In the genomic region with DNA sequence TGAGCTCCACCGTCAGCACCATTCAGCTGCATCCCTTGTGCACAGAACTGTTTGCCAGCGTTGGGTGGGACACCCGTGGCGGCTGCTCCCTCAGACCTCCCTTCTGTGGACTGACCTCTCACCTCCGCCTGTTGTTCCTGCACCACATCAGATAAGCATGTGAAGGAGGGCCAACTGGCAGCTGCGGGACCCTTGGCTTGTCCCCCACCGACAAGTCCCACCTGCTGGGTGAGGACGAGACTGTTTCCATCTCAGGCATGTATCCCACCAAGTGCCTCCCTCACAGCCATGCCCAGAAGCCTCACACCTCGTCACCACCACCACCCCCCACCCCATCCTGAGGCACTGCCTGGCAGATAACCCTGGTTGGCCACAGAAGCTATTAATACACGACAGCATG, we compare ENCODE assay signal across 18 cellular contexts. TPM values are rescaled to one million over a fixed set of nuclear protein-coding genes. Genes with fewer than 3 reads are reported as not detected.
"Had no signal": no experiment of that assay in that cellular context is flagged by ENCODE, and none has a peak within 500 bp of the region (broad histone marks: within the 10 kb centered on the region; RNA-seq: fewer than 3 reads in every experiment).

No MANE protein-coding gene starts in this region.

- H3K4me3 Mint-ChIP-seq: activated naive CD4-positive, alpha-beta T cell treated with anti-CD3 and anti-CD28 coated beads for 36 hours; activated T-cell treated with anti-CD3 and anti-CD28 coated beads, Interleukin-2, amount 50 U/mL, for 4 hours; dendritic cell treated with granulocyte-macrophage colony-stimulating factor and Interleukin-4, amounts not matched to agents 40 ng/mL and 50 ng/mL, for 4 days; effector memory CD8-positive, alpha-beta T cell; immature natural killer cell; natural killer cell; stimulated activated naive B cell treated with anti-CD40 and anti-IgM and Interleukin-4, amounts not matched to agents 10 μg/mL and 1 μg/mL and 100 μg/mL, for 72 hours; T-helper 1 cell treated with Interleukin-12 subunit alpha and Interleukin-12 subunit beta and Interleukin-4 antibody, amounts not matched to agents 30 μg/mL and 1 μg/mL, for 36 hours had no signal

- H3K27me3 Mint-ChIP-seq: effector memory CD8-positive, alpha-beta T cell had no signal

- H3K36me3 Mint-ChIP-seq: natural killer cell had no signal

- H3K9me3 ChIP-seq: thoracic aorta, upper lobe of left lung had no signal

- H3K9me3 Mint-ChIP-seq: activated naive CD4-positive, alpha-beta T cell treated with anti-CD3 and anti-CD28 coated beads for 36 hours; activated T-cell treated with anti-CD3 and anti-CD28 coated beads, Interleukin-2, amount 50 U/mL, for 4 hours; dendritic cell treated with granulocyte-macrophage colony-stimulating factor and Interleukin-4, amounts not matched to agents 40 ng/mL and 50 ng/mL, for 4 days; effector memory CD8-positive, alpha-beta T cell; immature natural killer cell; natural killer cell; stimulated activated naive B cell treated with anti-CD40 and anti-IgM and Interleukin-4, amounts not matched to agents 10 μg/mL and 1 μg/mL and 100 μg/mL, for 72 hours; T-helper 1 cell treated with Interleukin-12 subunit alpha and Interleukin-12 subunit beta and Interleukin-4 antibody, amounts not matched to agents 30 μg/mL and 1 μg/mL, for 36 hours had no signal

- H3K27me3 ChIP-seq: brain microvascular endothelial cell, upper lobe of left lung had no signal

- H3K27ac Mint-ChIP-seq: activated naive CD4-positive, alpha-beta T cell treated with anti-CD3 and anti-CD28 coated beads for 36 hours; dendritic cell treated with granulocyte-macrophage colony-stimulating factor and Interleukin-4, amounts not matched to agents 40 ng/mL and 50 ng/mL, for 4 days; natural killer cell; stimulated activated naive B cell treated with anti-CD40 and anti-IgM and Interleukin-4, amounts not matched to agents 10 μg/mL and 1 μg/mL and 100 μg/mL, for 72 hours; T-helper 1 cell treated with Interleukin-12 subunit alpha and Interleukin-12 subunit beta and Interleukin-4 antibody, amounts not matched to agents 30 μg/mL and 1 μg/mL, for 36 hours had no signal

- H3K4me1 Mint-ChIP-seq: immature natural killer cell, natural killer cell had no signal

- DNase-seq: activated CD4-positive, alpha-beta T cell treated with anti-CD3 and anti-CD28 coated beads, Interleukin-2, amount 50 U/mL, for 1 hour; activated CD8-positive, alpha-beta memory T cell treated with anti-CD3 and anti-CD28 coated beads, Interleukin-2, amount 50 U/mL, for 4 hours; activated naive CD4-positive, alpha-beta T cell treated with anti-CD3 and anti-CD28 coated beads for 36 hours; activated T-cell treated with anti-CD3 and anti-CD28 coated beads, Interleukin-2, amount 50 U/mL, for 4 hours; brain microvascular endothelial cell; effector memory CD8-positive, alpha-beta T cell; immature natural killer cell; kidney glomerular epithelial cell; natural killer cell; occipital lobe; stimulated activated CD4-positive, alpha-beta T cell treated with anti-CD3 and anti-CD28 coated beads, Interleukin-4, amount 100 ng/mL, for 4 hours; stimulated activated naive B cell treated with anti-CD40 and anti-IgM and Interleukin-4, amounts not matched to agents 10 μg/mL and 1 μg/mL and 100 μg/mL, for 72 hours; upper lobe of left lung had no signal

- H3K4me3 ChIP-seq: thoracic aorta, upper lobe of left lung had no signal

- ATAC-seq: activated CD4-positive, CD25-positive, alpha-beta regulatory T cell treated with anti-CD3 and anti-CD28 coated beads, Interleukin-2, amount 50 U/mL, for 24 hours; activated T-cell treated with anti-CD3 and anti-CD28 coated beads, Interleukin-2, amount 50 U/mL, for 4 hours; effector memory CD8-positive, alpha-beta T cell; stimulated activated naive B cell treated with anti-CD40 and anti-IgM and Interleukin-4, amounts not matched to agents 10 μg/mL and 1 μg/mL and 100 μg/mL, for 72 hours had no signal

- H3K27ac ChIP-seq: brain microvascular endothelial cell, epithelial cell of prostate, thoracic aorta, upper lobe of left lung had no signal

RNA-seq across cellular contexts. Expression of a gene that starts 18.6 kb away (rescaled TPM):
- total RNA-seq: natural killer cell had no signal
- polyA plus RNA-seq: immature natural killer cell had no signal
